Comparison of ENCODE assay signal across 17 cellular contexts in genomic region chr16:84286568-84287220, GRCh38. TPM values are rescaled to one million over a fixed set of nuclear protein-coding genes. Genes with fewer than 3 reads are reported as not detected.
DNase-seq lines count a peak whose midpoint lies in the region; ATAC-seq, FAIRE-seq and TF ChIP-seq lines count a peak whose summit lies in the region.
"Had no signal": no experiment of that assay in that cellular context is flagged by ENCODE, and none has a peak within 500 bp of the region (broad histone marks: within the 10 kb centered on the region; RNA-seq: fewer than 3 reads in every experiment).

No MANE protein-coding gene starts in this region.

- peaks cover 28% of the 10 kb centered on the region for H3K27me3 Mint-ChIP-seq in activated T-cell treated with anti-CD3 and anti-CD28 coated beads, Interleukin-2, amount 50 U/mL, for 72 hours (ENCODE audit: low read depth)
- H3K27me3 Mint-ChIP-seq in Caco-2 (ENCODE audit: insufficient read depth, unreplicated experiment) = peaks cover 15% of the 10 kb centered on the region
- peaks cover 59% of the 10 kb centered on the region for H3K27me3 Mint-ChIP-seq in HFFc6 (ENCODE audit: insufficient read depth)

- no peak overlapping the region for H3K27ac Mint-ChIP-seq in activated T-cell treated with anti-CD3 and anti-CD28 coated beads, Interleukin-2, amount 50 U/mL, for 72 hours
- H3K27ac Mint-ChIP-seq in Caco-2 (ENCODE audit: unreplicated experiment) (no peak overlapping the region), HFFc6 (no peak overlapping the region)
- H3K27ac Mint-ChIP-seq: activated T-helper 2 cell treated with anti-CD3 and anti-CD28 coated beads, Interferon-gamma antibody, Interleukin-2, Interleukin-4, amounts not matched to agents 10 μg/mL and 5 μg/mL and 100 μg/mL, durations not matched to agents 14 hours and 24 hours and 36 hours; neural progenitor cell had no signal

- peak; percentile 58 for TF ChIP-seq EP300 in transverse colon (IDR thresholded peaks at IDR 0.05; ENCODE audit: low read depth)

- 53 to 66% methylated on average over 4 to 16 of the region's 16 CpGs for WGBS in transverse colon (ENCODE audit: low coverage in 1 of 2), 2 donors

- H3K4me1 Mint-ChIP-seq in activated T-cell treated with anti-CD3 and anti-CD28 coated beads, Interleukin-2, amount 50 U/mL, for 72 hours (ENCODE audit: low read depth) = peaks cover 4% of the 10 kb centered on the region
- H3K4me1 Mint-ChIP-seq in Caco-2 (ENCODE audit: low read depth, unreplicated experiment) = no peaks in the 10 kb centered on the region
- peaks cover 19% of the 10 kb centered on the region for H3K4me1 Mint-ChIP-seq in HFFc6 (ENCODE audit: low read depth)

- CTCF ChIA-PET in Caco-2 (lab: Charles Lee) = no interaction called here

- H3K4me3 ChIP-seq in fibroblast of the aortic adventitia (ENCODE audit: low read depth, low read length) (no peak overlapping the region), transverse colon (no peak overlapping the region), Caco-2 (ENCODE audit: low read depth, low read length) (no peak overlapping the region)
- H3K4me3 ChIP-seq: neural progenitor cell had no signal

- no peaks in the 10 kb centered on the region for H3K9me3 Mint-ChIP-seq in activated T-cell treated with anti-CD3 and anti-CD28 coated beads, Interleukin-2, amount 50 U/mL, for 72 hours
- H3K9me3 Mint-ChIP-seq in Caco-2 (ENCODE audit: unreplicated experiment) (peaks cover 7% of the 10 kb centered on the region), HFFc6 (no peaks in the 10 kb centered on the region; the same call in 1 of the 2 replicates)
- H3K9me3 Mint-ChIP-seq: activated T-helper 2 cell treated with anti-CD3 and anti-CD28 coated beads, Interferon-gamma antibody, Interleukin-2, Interleukin-4, amounts not matched to agents 10 μg/mL and 5 μg/mL and 100 μg/mL, durations not matched to agents 14 hours and 24 hours and 36 hours had no signal

- no TSS peak for BruUV-seq in Caco-2 (replicated peaks; lab: Mats Ljungman, UMichigan)

- peak; percentile 83 for FAIRE-seq in RCC 7860 (lab: Jason Lieb, UNC)

- H3K36me3 ChIP-seq in transverse colon = no peaks in the 10 kb centered on the region
- no peaks in the 10 kb centered on the region for H3K36me3 ChIP-seq in Caco-2 (ENCODE audit: control insufficient read depth, insufficient read depth, low read length)
- H3K36me3 ChIP-seq: neural progenitor cell had no signal

- no peak for TF ChIP-seq CTCF in fibroblast of the aortic adventitia (IDR thresholded peaks at IDR 0.05; ENCODE audit: insufficient read depth, low read length)
- TF ChIP-seq CTCF in transverse colon (IDR thresholded peaks at IDR 0.05) = no peak
- TF ChIP-seq CTCF in Caco-2 (IDR thresholded peaks at IDR 0.05; ENCODE audit: insufficient read depth in 1 of 2, low read depth in 1 of 2, low read length in 1 of 2, severe bottlenecking in 1 of 2, unreplicated experiment in 1 of 2) = no peak
- no peak for TF ChIP-seq CTCF in HFFc6 (IDR thresholded peaks at IDR 0.05)

- DNase-seq in RCC 7860 (ENCODE audit: low spot score) (peak; percentile 9), fibroblast of the aortic adventitia (ENCODE audit: low read depth) (peak; percentile 8), mucosa of gallbladder (ENCODE audit: low spot score) (peak; percentile 69), transverse colon (peak; percentile 43), Caco-2 (no peak), HFFc6 (no peak)
- DNase-seq in activated T-cell treated with anti-CD3 and anti-CD28 coated beads, Interleukin-2, amount 50 U/mL, for 72 hours = no peak
- DNase-seq: activated CD4-positive, alpha-beta T cell treated with anti-CD3 and anti-CD28 coated beads, Interleukin-2, amount 50 U/mL, for 1 hour; DND-41; KG1; NCI-H1694 treated with DMSO at 0.1 percent for 48 hours; stimulated activated CD4-positive, alpha-beta T cell treated with anti-CD3 and anti-CD28 coated beads, Interleukin-4, amount 100 ng/mL, for 24 hours; stimulated activated naive CD8-positive, alpha-beta T cell treated with anti-CD3 and anti-CD28 coated beads, Interleukin-15, Interleukin-2, amounts not matched to agents 100 U/mL and 50 U/mL, for 24 hours; SW 1271 had no signal

- H3K9me3 ChIP-seq in transverse colon (no peaks in the 10 kb centered on the region), Caco-2 (no peaks in the 10 kb centered on the region)

- H3K36me3 Mint-ChIP-seq in activated T-cell treated with anti-CD3 and anti-CD28 coated beads, Interleukin-2, amount 50 U/mL, for 72 hours (ENCODE audit: insufficient read depth in 2 of 2) = no peaks in the 10 kb centered on the region
- H3K36me3 Mint-ChIP-seq in Caco-2 (ENCODE audit: insufficient read depth, unreplicated experiment) (no peaks in the 10 kb centered on the region), HFFc6 (ENCODE audit: low read depth) (peaks cover 5% of the 10 kb centered on the region; the same call in 1 of the 2 replicates)
- H3K36me3 Mint-ChIP-seq: brain, neural progenitor cell had no signal

- H3K4me3 Mint-ChIP-seq in activated T-cell treated with anti-CD3 and anti-CD28 coated beads, Interleukin-2, amount 50 U/mL, for 72 hours = no peak overlapping the region
- H3K4me3 Mint-ChIP-seq in Caco-2 (ENCODE audit: unreplicated experiment) (no peak overlapping the region), HFFc6 (no peak overlapping the region)
- H3K4me3 Mint-ChIP-seq: neural progenitor cell had no signal

- no peaks in the 10 kb centered on the region for H3K27me3 ChIP-seq in transverse colon
- H3K27me3 ChIP-seq in Caco-2 (replicated peaks; ENCODE audit: control insufficient read depth, insufficient read depth, low read length) = no peaks in the 10 kb centered on the region

- in situ Hi-C loops in transverse colon (cut with MboI; ENCODE audit: low pct_ligation_motif_present in 1 of 4, low pct_unique_long_range_greater_than_20kb in 1 of 4, low sequenced_read_pairs in 3 of 4) = no loop called here

- ATAC-seq in activated T-cell treated with anti-CD3 and anti-CD28 coated beads, Interleukin-2, amount 50 U/mL, for 72 hours (replicated peaks in 1 of 2) = no peak
- ATAC-seq: stimulated activated naive CD8-positive, alpha-beta T cell treated with anti-CD3 and anti-CD28 coated beads, Interleukin-15, Interleukin-2, amounts not matched to agents 100 U/mL and 50 U/mL, for 24 hours had no signal

- POLR2A ChIA-PET in Caco-2 (lab: Charles Lee) = no interaction called here

- peak overlapping the region; percentile 58 to 74 (median 66) for H3K27ac ChIP-seq in transverse colon
- H3K27ac ChIP-seq: neural progenitor cell had no signal

- intact Hi-C loops in transverse colon (cut with DNase I; ENCODE audit: low total_unique reads) (no loop called here), Caco-2 (cut with micrococcal nuclease; ENCODE audit: unreplicated experiment) (no loop called here)

- H3K4me1 ChIP-seq in transverse colon (peaks cover 8 to 30% (median 16%) of the 10 kb centered on the region in 4 donors), Caco-2 (no peaks in the 10 kb centered on the region)

- no peak for TF ChIP-seq POLR2A in transverse colon (IDR thresholded peaks at IDR 0.05)

RNA-seq across cellular contexts. Expression of gene WFDC1, which starts 8.0 kb away (rescaled TPM):
- total RNA-seq in fibroblast of the aortic adventitia (ENCODE audit: low replicate concordance) = under 0.01 TPM in 1 of 2 replicates, not detected in the other
- 92.6 TPM for total RNA-seq in mucosa of gallbladder
- 10 to 100 TPM in 1 of 4 donors, 1 to 10 TPM in 3; 5.6 to 91.3 (median 7.0) TPM for total RNA-seq in transverse colon
- not detected for total RNA-seq in activated T-cell treated with anti-CD3 and anti-CD28 coated beads, Interleukin-2, amount 50 U/mL, for 72 hours
- total RNA-seq in Caco-2 (2022) = not detected in 2 replicates
- 10 to 100 TPM in 2 of 6 experiments, 1 to 10 TPM in 4; 2.4 to 34.5 (median 2.8) TPM for total RNA-seq in HFFc6 (2021; fragmentation: NEBNext Ultra II Directional; extraction: Animal tissue kit (Norgen Biotek cat#: 25700))
- total RNA-seq: activated T-helper 2 cell treated with anti-CD3 and anti-CD28 coated beads, Interferon-gamma antibody, Interleukin-2, Interleukin-4, amounts not matched to agents 10 μg/mL and 5 μg/mL and 100 μg/mL, durations not matched to agents 14 hours and 24 hours and 36 hours had no signal

RNA-seq across cellular contexts. Expression of gene KCNG4, which starts 46.9 kb away (rescaled TPM):
- total RNA-seq in fibroblast of the aortic adventitia (ENCODE audit: low replicate concordance) (not detected in 2 replicates), mucosa of gallbladder (not detected), transverse colon (not detected), Caco-2 (2022) (not detected in 2 replicates)
- total RNA-seq in activated T-cell treated with anti-CD3 and anti-CD28 coated beads, Interleukin-2, amount 50 U/mL, for 72 hours = not detected
- not detected for total RNA-seq in HFFc6 (2021; fragmentation: NEBNext Ultra II Directional; extraction: Animal tissue kit (Norgen Biotek cat#: 25700))
- total RNA-seq: activated T-helper 2 cell treated with anti-CD3 and anti-CD28 coated beads, Interferon-gamma antibody, Interleukin-2, Interleukin-4, amounts not matched to agents 10 μg/mL and 5 μg/mL and 100 μg/mL, durations not matched to agents 14 hours and 24 hours and 36 hours had no signal

Comparison
In these comparisons a context has a peak if more than half of its experiments do, and no peak if none do; other contexts are left out.
1. DNase-seq: peak in RCC 7860 (single experiment), fibroblast of the aortic adventitia (single experiment), mucosa of gallbladder (single experiment) and transverse colon (single experiment); none in activated T-cell treated with anti-CD3 and anti-CD28 coated beads, Interleukin-2, amount 50 U/mL, for 72 hours (0 of 2), Caco-2 (0 of 2) and HFFc6 (single experiment).